16 cellular contexts compared by ENCODE assay signal in the genomic region with DNA sequence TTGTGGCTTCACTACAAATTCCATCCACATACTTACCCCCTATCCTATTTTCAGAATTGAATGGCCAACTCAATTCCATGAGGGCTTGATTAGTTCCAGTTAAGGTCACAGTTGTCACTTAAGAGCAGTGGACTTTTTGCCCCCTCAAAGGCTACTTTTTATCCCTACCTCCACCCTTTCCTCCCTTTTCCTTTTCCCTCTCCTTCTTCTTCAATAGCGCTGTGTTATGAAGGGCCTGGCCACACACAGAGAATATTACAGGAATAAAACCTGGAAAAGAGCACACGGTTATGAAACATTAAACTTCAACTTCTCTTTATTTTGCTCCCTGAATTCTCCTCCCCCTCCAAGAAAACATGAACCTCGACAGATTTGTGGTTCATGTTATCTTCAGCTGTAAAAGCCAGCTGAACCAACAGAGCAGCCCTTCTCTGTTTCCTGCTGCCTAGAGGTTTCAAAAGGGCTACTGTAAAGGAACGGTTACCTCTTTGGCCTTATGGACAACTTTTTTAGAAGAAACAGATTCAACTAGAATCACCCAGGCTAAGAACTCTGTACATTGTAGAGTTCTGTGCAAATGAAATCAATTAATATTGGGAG.
DNase-seq lines count a peak whose midpoint lies in the region; ATAC-seq and TF ChIP-seq lines count a peak whose summit lies in the region.
"Had no signal": no experiment of that assay in that cellular context is flagged by ENCODE, and none has a peak within 500 bp of the region (broad histone marks: within the 10 kb centered on the region; RNA-seq: fewer than 3 reads in every experiment).

No MANE protein-coding gene starts in this region.

- peaks cover 71% of the 10 kb centered on the region for H3K4me1 Mint-ChIP-seq in activated CD8-positive, alpha-beta T cell treated with anti-CD3 and anti-CD28 coated beads, Interleukin-2, amount 10 ng/mL, durations not matched to agents 7 days and 5 days (ENCODE audit: low read depth)
- peaks cover 50 to 97% (median 91%) of the 10 kb centered on the region in 7 donors for H3K4me1 Mint-ChIP-seq in naive thymus-derived CD4-positive, alpha-beta T cell

- H3K36me3 Mint-ChIP-seq in activated CD8-positive, alpha-beta T cell treated with anti-CD3 and anti-CD28 coated beads, Interleukin-2, amount 10 ng/mL, durations not matched to agents 7 days and 5 days (ENCODE audit: low read depth) = peaks cover 19% of the 10 kb centered on the region
- peaks cover 3 to 30% (median 4%) of the 10 kb centered on the region in 5 donors for H3K36me3 Mint-ChIP-seq in naive thymus-derived CD4-positive, alpha-beta T cell
- H3K36me3 Mint-ChIP-seq: CD14-positive monocyte; stimulated activated naive B cell treated with anti-CD40 and anti-IgM and Interleukin-4, amounts not matched to agents 10 μg/mL and 1 μg/mL and 100 μg/mL, for 72 hours had no signal

- H3K9me3 ChIP-seq in KOPT-K1 (ENCODE audit: insufficient read depth, low read length, poor library complexity, severe bottlenecking) (no peaks in the 10 kb centered on the region), vagina (no peaks in the 10 kb centered on the region)
- H3K9me3 ChIP-seq in naive thymus-derived CD4-positive, alpha-beta T cell (ENCODE audit: control insufficient read depth in 2 of 3, low read length in 3 of 3) = no peaks in the 10 kb centered on the region
- H3K9me3 ChIP-seq: left lung had no signal

- H3K4me1 ChIP-seq in naive thymus-derived CD4-positive, alpha-beta T cell (ENCODE audit: control insufficient read depth in 2 of 2, insufficient read depth in 2 of 2, low read length in 2 of 2) = peaks cover 9 to 75% of the 10 kb centered on the region in 2 donors
- H3K4me1 ChIP-seq in vagina = peaks cover 7% of the 10 kb centered on the region

- H3K4me3 Mint-ChIP-seq in activated CD8-positive, alpha-beta T cell treated with anti-CD3 and anti-CD28 coated beads, Interleukin-2, amount 10 ng/mL, durations not matched to agents 7 days and 5 days = peak overlapping the region; percentile 51
- peak overlapping the region; percentile 52 to 91 (median 66) for H3K4me3 Mint-ChIP-seq in naive thymus-derived CD4-positive, alpha-beta T cell
- H3K4me3 Mint-ChIP-seq: CD14-positive monocyte; stimulated activated naive B cell treated with anti-CD40 and anti-IgM and Interleukin-4, amounts not matched to agents 10 μg/mL and 1 μg/mL and 100 μg/mL, for 72 hours had no signal

- no peak overlapping the region for H3K4me3 ChIP-seq in naive thymus-derived CD4-positive, alpha-beta T cell (ENCODE audit: low read length)
- no peak overlapping the region for H3K4me3 ChIP-seq in vagina
- H3K4me3 ChIP-seq: hepatocyte, left lung had no signal

- POLR2A ChIA-PET in activated CD8-positive, alpha-beta T cell treated with anti-CD3 and anti-CD28 coated beads, Interleukin-2, amount 10 ng/mL, durations not matched to agents 7 days and 5 days (lab: Charles Lee) = no interaction called here
- POLR2A ChIA-PET in naive thymus-derived CD4-positive, alpha-beta T cell (lab: Charles Lee) = interaction anchor here (0.6 to 2.4 kb wide), 5 partner anchors 8 to 387 kb away, joined by 3 to 8 read pairs (median 3); no protein-coding TSS in a partner anchor

- TF ChIP-seq POLR2A in vagina (IDR thresholded peaks at IDR 0.05) = no peak

- peak; percentile 53 for ATAC-seq in activated CD8-positive, alpha-beta T cell treated with anti-CD3 and anti-CD28 coated beads, Interleukin-2, amount 10 ng/mL, durations not matched to agents 7 days and 5 days
- no peak for ATAC-seq in naive thymus-derived CD4-positive, alpha-beta T cell
- ATAC-seq: left lung; stimulated activated naive B cell treated with anti-CD40 and anti-IgM and Interleukin-4, amounts not matched to agents 10 μg/mL and 1 μg/mL and 100 μg/mL, for 72 hours had no signal

- intact Hi-C loops in naive thymus-derived CD4-positive, alpha-beta T cell (cut with micrococcal nuclease) = loop anchor here in 1 of 2 donors (5.0 kb wide), 1 partner anchor 361 kb away; no protein-coding TSS in a partner anchor
- intact Hi-C loops in vagina (cut with DNase I) = no loop called here

- H3K27ac ChIP-seq in KOPT-K1 (ENCODE audit: low read depth, low read length, poor library complexity, severe bottlenecking) (peak overlapping the region; percentile 65), vagina (no peak overlapping the region)
- no peak overlapping the region for H3K27ac ChIP-seq in naive thymus-derived CD4-positive, alpha-beta T cell (ENCODE audit: low read depth, low read length)
- H3K27ac ChIP-seq: hepatocyte, left lung had no signal

- no peak for TF ChIP-seq CTCF in vagina (IDR thresholded peaks at IDR 0.05)

- no peaks in the 10 kb centered on the region for H3K36me3 ChIP-seq in KOPT-K1 (ENCODE audit: insufficient read depth, low read length)
- no peaks in the 10 kb centered on the region for H3K36me3 ChIP-seq in naive thymus-derived CD4-positive, alpha-beta T cell (ENCODE audit: control insufficient read depth in 2 of 3, insufficient read depth in 3 of 3, low read length in 3 of 3)
- H3K36me3 ChIP-seq in vagina = no peaks in the 10 kb centered on the region
- H3K36me3 ChIP-seq: left lung had no signal

- no peaks in the 10 kb centered on the region for H3K27me3 ChIP-seq in naive thymus-derived CD4-positive, alpha-beta T cell (ENCODE audit: control insufficient read depth in 2 of 2, insufficient read depth in 2 of 2, low read length in 2 of 2)
- no peaks in the 10 kb centered on the region for H3K27me3 ChIP-seq in vagina
- H3K27me3 ChIP-seq: hepatocyte, left lung had no signal

- DNase-seq in DMS53 treated with DMSO at 0.1 percent for 48 hours (lab: John Stamatoyannopoulos, UW; ENCODE audit: unreplicated experiment) (peak; percentile 10), vagina (ENCODE audit: extremely low spot score in 2 of 2) (no peak), GM03348 (ENCODE audit: low spot score) (no peak), KG1 (lab: John Stamatoyannopoulos, UW) (no peak)
- DNase-seq in activated CD8-positive, alpha-beta T cell treated with anti-CD3 and anti-CD28 coated beads, Interleukin-2, amount 10 ng/mL, durations not matched to agents 7 days and 5 days = no peak
- peak in 1 of 9 donors; percentile 29 for DNase-seq in naive thymus-derived CD4-positive, alpha-beta T cell
- DNase-seq: activated CD4-positive, alpha-beta T cell treated with anti-CD3 and anti-CD28 coated beads, Interleukin-2, amount 50 U/mL, for 48 hours; activated gamma-delta T cell; cerebellar nuclear complex; left lung; NCI-H1092 treated with DMSO at 0.1 percent for 48 hours; stimulated activated naive B cell treated with anti-CD40 and anti-IgM and Interleukin-4, amounts not matched to agents 10 μg/mL and 1 μg/mL and 100 μg/mL, for 72 hours; SW 1271 had no signal

- CTCF ChIA-PET in activated CD8-positive, alpha-beta T cell treated with anti-CD3 and anti-CD28 coated beads, Interleukin-2, amount 10 ng/mL, durations not matched to agents 7 days and 5 days (lab: Charles Lee) = interaction anchor here (0.6 to 5.8 kb wide), 7 partner anchors 17 to 514 kb away, joined by 3 to 31 read pairs (median 3); no protein-coding TSS in a partner anchor
- CTCF ChIA-PET in naive thymus-derived CD4-positive, alpha-beta T cell (lab: Charles Lee) = interaction anchor here (0.7 to 1.3 kb wide), 3 partner anchors 11 to 481 kb away, joined by 3 to 4 read pairs (median 4); no protein-coding TSS in a partner anchor

- H3K27me3 Mint-ChIP-seq in activated CD8-positive, alpha-beta T cell treated with anti-CD3 and anti-CD28 coated beads, Interleukin-2, amount 10 ng/mL, durations not matched to agents 7 days and 5 days (ENCODE audit: low read depth) = no peaks in the 10 kb centered on the region
- H3K27me3 Mint-ChIP-seq in naive thymus-derived CD4-positive, alpha-beta T cell = no peaks in the 10 kb centered on the region

- peaks cover 9% of the 10 kb centered on the region for H3K9me3 Mint-ChIP-seq in activated CD8-positive, alpha-beta T cell treated with anti-CD3 and anti-CD28 coated beads, Interleukin-2, amount 10 ng/mL, durations not matched to agents 7 days and 5 days (ENCODE audit: insufficient read depth)
- peaks cover 0 to 21% (median 1%) of the 10 kb centered on the region in 11 donors for H3K9me3 Mint-ChIP-seq in naive thymus-derived CD4-positive, alpha-beta T cell
- H3K9me3 Mint-ChIP-seq: CD14-positive monocyte had no signal

- peak overlapping the region; percentile 71 for H3K27ac Mint-ChIP-seq in activated CD8-positive, alpha-beta T cell treated with anti-CD3 and anti-CD28 coated beads, Interleukin-2, amount 10 ng/mL, durations not matched to agents 7 days and 5 days
- H3K27ac Mint-ChIP-seq in naive thymus-derived CD4-positive, alpha-beta T cell = peak overlapping the region; percentile 28 to 89 (median 69)
- H3K27ac Mint-ChIP-seq: stimulated activated naive B cell treated with anti-CD40 and anti-IgM and Interleukin-4, amounts not matched to agents 10 μg/mL and 1 μg/mL and 100 μg/mL, for 72 hours had no signal
